Comparison of ENCODE assay signal across 1 cellular context in the genomic region with DNA sequence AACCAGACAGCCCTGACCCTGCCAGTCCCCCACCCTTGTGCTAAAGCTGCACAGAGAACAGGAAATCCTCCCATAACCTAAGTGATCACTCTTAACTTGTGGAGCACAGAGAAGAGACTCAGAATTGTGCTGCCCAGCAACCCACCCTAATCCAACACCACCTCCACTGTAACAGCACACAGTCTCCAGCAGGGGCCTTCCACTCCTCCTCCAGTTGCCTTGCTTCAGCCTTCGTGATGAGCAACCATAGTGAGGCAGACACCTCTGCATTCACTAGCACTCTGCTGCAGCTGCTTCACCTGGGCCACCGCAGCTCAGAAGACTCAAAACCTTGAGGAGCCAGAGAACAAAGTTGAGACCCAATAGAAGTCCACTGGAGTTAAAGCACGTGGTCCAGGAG.
TF ChIP-seq lines count a peak whose summit lies in the region.

No MANE protein-coding gene starts in this region.

TF ChIP-seq in H1, 55 proteins besides CTCF, POLR2A, EP300 and RAD21:
- no peak for TF ChIP-seq EGR1 (IDR thresholded peaks at IDR 0.05; ENCODE audit: borderline replicate concordance, low read depth, low read length)
TF ChIP-seq in H1: peak in this region for 0.
